20 cellular contexts compared by ENCODE assay signal in genomic region chr14:104172880-104173279, GRCh38. TPM values are rescaled to one million over a fixed set of nuclear protein-coding genes. Genes with fewer than 3 reads are reported as not detected.
DNase-seq lines count a peak whose midpoint lies in the region; ATAC-seq and TF ChIP-seq lines count a peak whose summit lies in the region.
"Had no signal": no experiment of that assay in that cellular context is flagged by ENCODE, and none has a peak within 500 bp of the region (broad histone marks: within the 10 kb centered on the region; RNA-seq: fewer than 3 reads in every experiment).

No MANE protein-coding gene starts in this region.

- H2BK20ac ChIP-seq in H9 (ENCODE audit: low read depth, low read length, poor library complexity, severe bottlenecking) = no peak overlapping the region

- H3K4me1 ChIP-seq in neuronal stem cell (ENCODE audit: control insufficient read depth in 2 of 2, insufficient read depth in 1 of 2, low read depth in 1 of 2, low read length in 2 of 2) = peaks cover 19 to 21% of the 10 kb centered on the region in 2 donors
- H3K4me1 ChIP-seq in H9 (ENCODE audit: insufficient read depth, low read length) = peaks cover 4% of the 10 kb centered on the region; the same call in 1 of the 2 replicates
- H3K4me1 ChIP-seq in naive thymus-derived CD4-positive, alpha-beta T cell (ENCODE audit: control insufficient read depth in 2 of 2, insufficient read depth in 2 of 2, low read length in 2 of 2) = no peaks in the 10 kb centered on the region

- intact Hi-C loops in naive thymus-derived CD4-positive, alpha-beta T cell (cut with micrococcal nuclease) = no loop called here

- H3K27ac ChIP-seq in neuronal stem cell (replicated peaks; ENCODE audit: low read length) = no peak overlapping the region
- no peak overlapping the region for H3K27ac ChIP-seq in H9 (ENCODE audit: insufficient read length, low read depth, low read length)
- no peak overlapping the region for H3K27ac ChIP-seq in naive thymus-derived CD4-positive, alpha-beta T cell (ENCODE audit: low read depth, low read length)
- H3K27ac ChIP-seq: BLaER1 had no signal

- H3K9me3 ChIP-seq in neuronal stem cell (replicated peaks in 1 of 2; ENCODE audit: control insufficient read depth in 2 of 2, insufficient read depth in 1 of 2, low read depth in 1 of 2, low read length in 2 of 2) (no peaks in the 10 kb centered on the region), H9 (ENCODE audit: control insufficient read depth, low read depth, low read length) (no peaks in the 10 kb centered on the region)
- no peaks in the 10 kb centered on the region for H3K9me3 ChIP-seq in naive thymus-derived CD4-positive, alpha-beta T cell (ENCODE audit: control insufficient read depth in 2 of 3, low read length in 3 of 3)
- H3K9me3 ChIP-seq: BE2C, BLaER1 had no signal

- no peaks in the 10 kb centered on the region; the same call in 1 of the 2 replicates for H3K27me3 Mint-ChIP-seq in H9 (ENCODE audit: low read depth)
- no peaks in the 10 kb centered on the region for H3K27me3 Mint-ChIP-seq in naive thymus-derived CD4-positive, alpha-beta T cell
- H3K27me3 Mint-ChIP-seq: CD4-positive, alpha-beta memory T cell; CD4-positive, CD25-positive, alpha-beta regulatory T cell; CD8-positive, alpha-beta memory T cell had no signal

- no peak overlapping the region for H2BK120ac ChIP-seq in neuronal stem cell (ENCODE audit: low read depth, low read length)
- H2BK120ac ChIP-seq in H9 (ENCODE audit: low read depth, low read length, poor library complexity, severe bottlenecking) = no peak overlapping the region

- H3K23ac ChIP-seq in neuronal stem cell (ENCODE audit: low read depth, low read length, poor library complexity) (no peak overlapping the region), H9 (ENCODE audit: insufficient read length, low read depth, low read length) (no peak overlapping the region)

- no peaks in the 10 kb centered on the region for H3K9me3 Mint-ChIP-seq in H9
- H3K9me3 Mint-ChIP-seq in naive thymus-derived CD4-positive, alpha-beta T cell = no peaks in the 10 kb centered on the region
- H3K9me3 Mint-ChIP-seq: CD14-positive monocyte; CD4-positive, alpha-beta memory T cell; CD4-positive, CD25-positive, alpha-beta regulatory T cell; CD8-positive, alpha-beta memory T cell had no signal

- no peak overlapping the region for H3K4me3 Mint-ChIP-seq in H9
- no peak overlapping the region for H3K4me3 Mint-ChIP-seq in naive thymus-derived CD4-positive, alpha-beta T cell
- H3K4me3 Mint-ChIP-seq: CD14-positive monocyte; CD4-positive, alpha-beta memory T cell; CD4-positive, CD25-positive, alpha-beta regulatory T cell; CD8-positive, alpha-beta memory T cell had no signal

- ATAC-seq in naive thymus-derived CD4-positive, alpha-beta T cell = no peak

- H4K91ac ChIP-seq in neuronal stem cell (ENCODE audit: low read depth, low read length, poor library complexity) (no peak overlapping the region), H9 (ENCODE audit: insufficient read length, low read depth, low read length) (no peak overlapping the region)

- H4K8ac ChIP-seq in neuronal stem cell (ENCODE audit: low read depth, low read length) (no peak overlapping the region), H9 (replicated peaks; ENCODE audit: insufficient read length, low read depth, low read length) (no peak overlapping the region)

- H3K14ac ChIP-seq in neuronal stem cell (ENCODE audit: low read length) (peak overlapping the region; percentile 56), H9 (ENCODE audit: insufficient read depth, low read length) (no peak overlapping the region; the same call in 1 of the 2 replicates)

- no peaks in the 10 kb centered on the region for H3K79me2 ChIP-seq in H9 (ENCODE audit: insufficient read depth, low read length)

- H3K56ac ChIP-seq in H9 (ENCODE audit: insufficient read length, low read depth, low read length) = no peak overlapping the region

- H3K18ac ChIP-seq in neuronal stem cell (ENCODE audit: low read length) (no peak overlapping the region), H9 (ENCODE audit: insufficient read length, low read depth, low read length) (no peak overlapping the region)

- H2AFZ ChIP-seq in neuronal stem cell (ENCODE audit: low read length) = no peak overlapping the region
- no peak overlapping the region for H2AFZ ChIP-seq in H9 (ENCODE audit: low read length)

- no peaks in the 10 kb centered on the region for H4K20me1 ChIP-seq in H9 (ENCODE audit: control insufficient read depth, insufficient read depth, insufficient read length)

- no peak overlapping the region for H3T11ph ChIP-seq in H9 (ENCODE audit: low read length)

- H2BK12ac ChIP-seq in neuronal stem cell (ENCODE audit: low read length) (no peak overlapping the region), H9 (ENCODE audit: insufficient read length, low read depth, low read length) (no peak overlapping the region)

- peaks cover 9 to 24% of the 10 kb centered on the region in 2 donors for H3K36me3 ChIP-seq in neuronal stem cell (replicated peaks in 1 of 2; ENCODE audit: control insufficient read depth in 2 of 2, insufficient read depth in 2 of 2, low read length in 2 of 2)
- H3K36me3 ChIP-seq in naive thymus-derived CD4-positive, alpha-beta T cell (ENCODE audit: control insufficient read depth in 2 of 3, insufficient read depth in 3 of 3, low read length in 3 of 3) = no peaks in the 10 kb centered on the region

- H2AK5ac ChIP-seq in neuronal stem cell (ENCODE audit: low read depth, low read length) (peak overlapping the region; percentile 28), H9 (ENCODE audit: insufficient read length, low read length) (no peak overlapping the region)

- H3K4me3 ChIP-seq in LNCaP clone FGC (ENCODE audit: low read depth, low read length) (no peak overlapping the region), neuronal stem cell (ENCODE audit: low read length in 2 of 2) (no peak overlapping the region)
- H3K4me3 ChIP-seq in naive thymus-derived CD4-positive, alpha-beta T cell (ENCODE audit: low read length) = no peak overlapping the region
- H3K4me3 ChIP-seq: BLaER1 had no signal

- H2BK5ac ChIP-seq in neuronal stem cell (ENCODE audit: low read length) (no peak overlapping the region), H9 (ENCODE audit: insufficient read length, low read length) (no peak overlapping the region)

- H3K36me3 Mint-ChIP-seq in H9 (ENCODE audit: insufficient read depth in 1 of 3, low read depth in 3 of 3) = peaks cover 2 to 11% (median 7%) of the 10 kb centered on the region in 3 experiments; a peak in 4 of 7 replicates
- H3K36me3 Mint-ChIP-seq in naive thymus-derived CD4-positive, alpha-beta T cell = no peaks in the 10 kb centered on the region
- H3K36me3 Mint-ChIP-seq: CD14-positive monocyte; CD4-positive, alpha-beta memory T cell; CD4-positive, CD25-positive, alpha-beta regulatory T cell; CD8-positive, alpha-beta memory T cell had no signal

- H4K5ac ChIP-seq in H9 (ENCODE audit: insufficient read length, low read depth, low read length) = no peak overlapping the region

- WGBS in neuronal stem cell (ENCODE audit: extremely low coverage in 2 of 2, insufficient read length in 2 of 2, insufficient replicate concordance in 1 of 2), 2 donors = no CpG with 5 or more reads among the region's 27 CpGs
- no CpG with 5 or more reads among the region's 27 CpGs for WGBS in H9 (ENCODE audit: extremely low coverage, insufficient read length, low lambda C conversion rate)

- no peaks in the 10 kb centered on the region for H3K27me3 ChIP-seq in neuronal stem cell (ENCODE audit: control insufficient read depth in 3 of 3, insufficient read depth in 3 of 3, low read depth in 1 of 3, low read length in 3 of 3)
- H3K27me3 ChIP-seq in H9 (ENCODE audit: insufficient read depth, low read length) = no peaks in the 10 kb centered on the region
- H3K27me3 ChIP-seq in naive thymus-derived CD4-positive, alpha-beta T cell (ENCODE audit: control insufficient read depth in 2 of 2, insufficient read depth in 2 of 2, low read length in 2 of 2) = no peaks in the 10 kb centered on the region
- H3K27me3 ChIP-seq: BE2C, BLaER1 had no signal

- POLR2A ChIA-PET in naive thymus-derived CD4-positive, alpha-beta T cell (lab: Charles Lee) = no interaction called here

- CTCF ChIA-PET in naive thymus-derived CD4-positive, alpha-beta T cell (lab: Charles Lee) = no interaction called here

- H3K4ac ChIP-seq in neuronal stem cell (ENCODE audit: low read length) (no peak overlapping the region), H9 (ENCODE audit: low read depth, low read length) (no peak overlapping the region)

- H3K79me1 ChIP-seq in neuronal stem cell (ENCODE audit: low read depth, low read length) (peaks cover 7% of the 10 kb centered on the region), H9 (ENCODE audit: insufficient read depth, low read depth, low read length, poor library complexity, severe bottlenecking) (no peaks in the 10 kb centered on the region)

- no peak overlapping the region for H3K27ac Mint-ChIP-seq in H9
- no peak overlapping the region for H3K27ac Mint-ChIP-seq in naive thymus-derived CD4-positive, alpha-beta T cell
- H3K27ac Mint-ChIP-seq: CD14-positive monocyte; CD4-positive, alpha-beta memory T cell; CD4-positive, CD25-positive, alpha-beta regulatory T cell; CD8-positive, alpha-beta memory T cell had no signal

- no peaks in the 10 kb centered on the region for H3K23me2 ChIP-seq in H9 (ENCODE audit: insufficient read length, low read depth, low read length, poor library complexity, severe bottlenecking)

- no peak overlapping the region for H3K9ac ChIP-seq in neuronal stem cell (ENCODE audit: low read depth, low read length, poor library complexity)
- H3K9ac ChIP-seq in H9 (ENCODE audit: extremely low read depth, insufficient read length, low read length) = no peak overlapping the region
- H3K9ac ChIP-seq: BLaER1 had no signal

- no peak overlapping the region for H2BK15ac ChIP-seq in neuronal stem cell (ENCODE audit: low read length)
- no peak overlapping the region for H2BK15ac ChIP-seq in H9 (ENCODE audit: low read depth, low read length)

- peaks cover 25 to 31% of the 10 kb centered on the region in 2 experiments for H3K4me1 Mint-ChIP-seq in H9
- no peaks in the 10 kb centered on the region for H3K4me1 Mint-ChIP-seq in naive thymus-derived CD4-positive, alpha-beta T cell
- H3K4me1 Mint-ChIP-seq: CD14-positive monocyte; CD4-positive, alpha-beta memory T cell; CD4-positive, CD25-positive, alpha-beta regulatory T cell; CD8-positive, alpha-beta memory T cell had no signal

- DNase-seq in LNCaP clone FGC (ENCODE audit: low read depth) (no peak), neuronal stem cell (ENCODE audit: low spot score) (no peak), HPDE6-E6E7 (ENCODE audit: extremely low spot score) (no peak), H9 (no peak)
- DNase-seq in naive thymus-derived CD4-positive, alpha-beta T cell = no peak
- DNase-seq: 8988T; ACHN; BE2C; C1 segment of cervical spinal cord; CD4-positive, alpha-beta memory T cell; CD4-positive, CD25-positive, alpha-beta regulatory T cell; CD8-positive, alpha-beta memory T cell; COR-L47; DMS 273 treated with DMSO at 0.1 percent for 48 hours; DMS153; DMS79 treated with DMSO at 0.1 percent for 48 hours; GF-D8 had no signal

- H3K4me2 ChIP-seq in neuronal stem cell (ENCODE audit: insufficient read depth, low read length, poor library complexity, severe bottlenecking) = no peak overlapping the region
- no peak overlapping the region for H3K4me2 ChIP-seq in H9 (ENCODE audit: insufficient read depth, insufficient read length, low read length)
- H3K4me2 ChIP-seq: BLaER1 had no signal

- TF ChIP-seq CTCF in LNCaP clone FGC (IDR thresholded peaks at IDR 0.05; ENCODE audit: control insufficient read depth, extremely low read depth, insufficient read depth) = peak; percentile 21; the same call in 1 of the 2 replicates
- no peak for TF ChIP-seq CTCF in H9 (conservative IDR thresholded peaks at IDR 0.05)

RNA-seq across cellular contexts. Expression of gene KIF26A, which starts 34.5 kb away (rescaled TPM):
- 14.6 TPM for polyA plus RNA-seq in neuronal stem cell (2013, experiment 1 of 2)
- 14.0 TPM for polyA plus RNA-seq in neuronal stem cell (2013, experiment 2 of 2)
- total RNA-seq in H9 (2021) = 43.0 and 44.2 TPM in 2 replicates
- under 1 TPM in 3 of 5 experiments, not detected in 2; 0.13 to 0.53 (median 0.17) TPM for total RNA-seq in naive thymus-derived CD4-positive, alpha-beta T cell
- not detected for polyA plus RNA-seq in naive thymus-derived CD4-positive, alpha-beta T cell
- polyA plus RNA-seq: AG04450; CD14-positive monocyte; CD4-positive, CD25-positive, alpha-beta regulatory T cell; CD8-positive, alpha-beta memory T cell had no signal

Comparison
In these comparisons a context has a peak if more than half of its experiments do, and no peak if none do; other contexts are left out.
1. RNA of gene KIF26A, which starts 34.5 kb away (total RNA-seq): 43.0 to 44.2 TPM in H9; 0.13 to 0.53 TPM in naive thymus-derived CD4-positive, alpha-beta T cell; every median in the first group is over 10 times any median in the second.